Comparison of ENCODE assay signal across 15 cellular contexts in the genomic region with DNA sequence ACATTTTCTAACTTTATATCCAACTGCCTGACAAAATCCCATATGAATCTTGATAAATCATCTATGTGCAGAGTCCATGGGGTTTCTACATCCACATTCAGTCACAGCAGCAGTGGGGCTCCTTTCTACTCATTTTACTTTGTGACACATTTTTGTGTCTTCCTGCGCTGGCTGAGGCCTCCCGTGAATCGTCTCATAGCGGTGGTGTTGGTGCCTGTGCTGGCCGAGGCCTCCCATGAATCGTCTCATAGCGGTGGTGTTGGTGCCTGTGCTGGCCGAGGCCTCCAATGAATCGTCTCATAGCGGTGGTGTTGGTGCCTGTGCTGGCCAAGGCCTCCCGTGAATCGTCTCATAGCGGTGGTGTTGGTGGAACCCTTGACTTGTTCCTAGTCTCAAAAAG.
"Had no signal": no experiment of that assay in that cellular context is flagged by ENCODE, and none has a peak within 500 bp of the region (broad histone marks: within the 10 kb centered on the region; RNA-seq: fewer than 3 reads in every experiment).

No MANE protein-coding gene starts in this region.

- H3K27me3 Mint-ChIP-seq: activated CD8-positive, alpha-beta T cell treated with anti-CD3 and anti-CD28 coated beads for 36 hours; activated naive CD4-positive, alpha-beta T cell treated with anti-CD3 and anti-CD28 coated beads, Interleukin-2, amount 50 U/mL, for 24 hours; central memory CD8-positive, alpha-beta T cell had no signal

- H3K4me3 Mint-ChIP-seq: activated CD8-positive, alpha-beta T cell treated with anti-CD3 and anti-CD28 coated beads for 36 hours; activated naive CD4-positive, alpha-beta T cell treated with anti-CD3 and anti-CD28 coated beads, Interleukin-2, amount 50 U/mL, for 24 hours; central memory CD8-positive, alpha-beta T cell; natural killer cell treated with Interleukin-12 subunit alpha and Interleukin-12 subunit beta and Interleukin-15 and Interleukin-18, amount 100 ng/mL, for 72 hours; stimulated activated effector memory CD8-positive, alpha-beta T cell treated with anti-CD3 and anti-CD28 coated beads, Interleukin-12 subunit alpha, Interleukin-12 subunit beta, amount 100 ng/mL, for 72 hours; T-helper 2 cell treated with Interferon-gamma antibody and Interleukin-4, amounts not matched to agents 5 μg/mL and 100 μg/mL, for 36 hours had no signal

- H3K4me3 ChIP-seq: body of pancreas, SJSA1 had no signal

- H3K27me3 ChIP-seq: body of pancreas, SJSA1 had no signal

- H3K36me3 Mint-ChIP-seq: activated naive CD4-positive, alpha-beta T cell treated with anti-CD3 and anti-CD28 coated beads, Interleukin-2, amount 50 U/mL, for 24 hours; natural killer cell treated with Interleukin-12 subunit alpha and Interleukin-12 subunit beta and Interleukin-15 and Interleukin-18, amount 100 ng/mL, for 72 hours; stimulated activated effector memory CD8-positive, alpha-beta T cell treated with anti-CD3 and anti-CD28 coated beads, Interleukin-12 subunit alpha, Interleukin-12 subunit beta, amount 100 ng/mL, for 72 hours had no signal

- H3K27ac ChIP-seq: body of pancreas, SJSA1 had no signal

- DNase-seq: activated CD8-positive, alpha-beta T cell treated with anti-CD3 and anti-CD28 coated beads for 36 hours; activated T-cell treated with anti-CD3 and anti-CD28 coated beads for 4 hours; body of pancreas; cortex of kidney; erythroblast; occipital lobe; retina; small intestine; SW 1271 had no signal

- ATAC-seq: activated CD8-positive, alpha-beta T cell treated with anti-CD3 and anti-CD28 coated beads for 36 hours; body of pancreas; natural killer cell treated with Interleukin-12 subunit alpha and Interleukin-12 subunit beta and Interleukin-15 and Interleukin-18, amount 100 ng/mL, for 72 hours; stimulated activated effector memory CD8-positive, alpha-beta T cell treated with anti-CD3 and anti-CD28 coated beads, Interleukin-12 subunit alpha, Interleukin-12 subunit beta, amount 100 ng/mL, for 72 hours had no signal

- H3K9me3 ChIP-seq: body of pancreas had no signal

- H3K27ac Mint-ChIP-seq: activated CD8-positive, alpha-beta T cell treated with anti-CD3 and anti-CD28 coated beads for 36 hours; activated naive CD4-positive, alpha-beta T cell treated with anti-CD3 and anti-CD28 coated beads, Interleukin-2, amount 50 U/mL, for 24 hours; natural killer cell treated with Interleukin-12 subunit alpha and Interleukin-12 subunit beta and Interleukin-15 and Interleukin-18, amount 100 ng/mL, for 72 hours; stimulated activated effector memory CD8-positive, alpha-beta T cell treated with anti-CD3 and anti-CD28 coated beads, Interleukin-12 subunit alpha, Interleukin-12 subunit beta, amount 100 ng/mL, for 72 hours; T-helper 2 cell treated with Interferon-gamma antibody and Interleukin-4, amounts not matched to agents 5 μg/mL and 100 μg/mL, for 36 hours had no signal

- H3K9me3 Mint-ChIP-seq: activated CD8-positive, alpha-beta T cell treated with anti-CD3 and anti-CD28 coated beads for 36 hours; activated naive CD4-positive, alpha-beta T cell treated with anti-CD3 and anti-CD28 coated beads, Interleukin-2, amount 50 U/mL, for 24 hours; central memory CD8-positive, alpha-beta T cell; natural killer cell treated with Interleukin-12 subunit alpha and Interleukin-12 subunit beta and Interleukin-15 and Interleukin-18, amount 100 ng/mL, for 72 hours; stimulated activated effector memory CD8-positive, alpha-beta T cell treated with anti-CD3 and anti-CD28 coated beads, Interleukin-12 subunit alpha, Interleukin-12 subunit beta, amount 100 ng/mL, for 72 hours; T-helper 2 cell treated with Interferon-gamma antibody and Interleukin-4, amounts not matched to agents 5 μg/mL and 100 μg/mL, for 36 hours had no signal

- H3K4me1 Mint-ChIP-seq: central memory CD8-positive, alpha-beta T cell; stimulated activated effector memory CD8-positive, alpha-beta T cell treated with anti-CD3 and anti-CD28 coated beads, Interleukin-12 subunit alpha, Interleukin-12 subunit beta, amount 100 ng/mL, for 72 hours had no signal
